In genomic region chr3:195645872-195646271, GRCh38 we compare ENCODE assay signal across 4 cellular contexts.
A peak's percentile ranks its signal among the peaks of the same experiment; 100 is the strongest.
DNase-seq lines count a peak whose midpoint lies in the region; ATAC-seq and TF ChIP-seq lines count a peak whose summit lies in the region.
"Not testable (repeated sequence)": the region's sequence is repeated elsewhere in the genome, so short reads cannot be mapped to it uniquely, and the experiment has no call there.

No MANE protein-coding gene starts in this region.

- peaks cover 0 to 13% (median 0%) of the 10 kb centered on the region in 4 donors for H3K36me3 ChIP-seq in esophagus muscularis mucosa

- not testable (repeated sequence) for H3K4me1 ChIP-seq in esophagus muscularis mucosa

- not testable (repeated sequence) for H3K4me3 ChIP-seq in esophagus muscularis mucosa

- H3K9me3 ChIP-seq in T-helper 17 cell (ENCODE audit: control insufficient read depth, low read length, poor library complexity, severe bottlenecking); esophagus muscularis mucosa: not testable (repeated sequence)

- intact Hi-C loops in activated T-helper 2 cell treated with anti-CD3 and anti-CD28 coated beads, Interferon-gamma antibody, Interleukin-2, Interleukin-4, amounts not matched to agents 10 μg/mL and 5 μg/mL and 100 μg/mL, durations not matched to agents 14 hours and 24 hours and 36 hours (cut with micrococcal nuclease); esophagus muscularis mucosa (cut with DNase I); posterior vena cava (cut with DNase I): not testable (repeated sequence)

- DNase-seq in T-helper 17 cell; activated T-helper 2 cell treated with anti-CD3 and anti-CD28 coated beads, Interferon-gamma antibody, Interleukin-2, Interleukin-4, amounts not matched to agents 10 μg/mL and 5 μg/mL and 100 μg/mL, durations not matched to agents 14 hours and 24 hours and 36 hours (ENCODE audit: low spot score): not testable (repeated sequence)
- DNase-seq in esophagus muscularis mucosa (ENCODE audit: extremely low spot score) (peak; percentile 78), posterior vena cava (ENCODE audit: low spot score) (peak; percentile 58)

- WGBS in esophagus muscularis mucosa, result 86% methylated on average over 8 of the region's 8 CpGs

- TF ChIP-seq POLR2A in esophagus muscularis mucosa (IDR thresholded peaks at IDR 0.05; ENCODE audit: low read depth), result not testable (repeated sequence)

- H3K4me1 Mint-ChIP-seq in T-helper 17 cell; activated T-helper 2 cell treated with anti-CD3 and anti-CD28 coated beads, Interferon-gamma antibody, Interleukin-2, Interleukin-4, amounts not matched to agents 10 μg/mL and 5 μg/mL and 100 μg/mL, durations not matched to agents 14 hours and 24 hours and 36 hours (ENCODE audit: low read depth): not testable (repeated sequence)

- not testable (repeated sequence) for H3K27me3 Mint-ChIP-seq in T-helper 17 cell; activated T-helper 2 cell treated with anti-CD3 and anti-CD28 coated beads, Interferon-gamma antibody, Interleukin-2, Interleukin-4, amounts not matched to agents 10 μg/mL and 5 μg/mL and 100 μg/mL, durations not matched to agents 14 hours and 24 hours and 36 hours (ENCODE audit: low read depth)

- not testable (repeated sequence) for TF ChIP-seq EP300 in esophagus muscularis mucosa (IDR thresholded peaks at IDR 0.05)

- not testable (repeated sequence) for H3K27me3 ChIP-seq in esophagus muscularis mucosa

- H3K9me3 Mint-ChIP-seq in activated T-helper 2 cell treated with anti-CD3 and anti-CD28 coated beads, Interferon-gamma antibody, Interleukin-2, Interleukin-4, amounts not matched to agents 10 μg/mL and 5 μg/mL and 100 μg/mL, durations not matched to agents 14 hours and 24 hours and 36 hours, result not testable (repeated sequence)

- ATAC-seq in T-helper 17 cell, result not testable (repeated sequence)

- TF ChIP-seq CTCF in esophagus muscularis mucosa (IDR thresholded peaks at IDR 0.05), result not testable (repeated sequence)

- peak overlapping the region; percentile 83 for H3K27ac Mint-ChIP-seq in T-helper 17 cell
- peak overlapping the region; percentile 21 for H3K27ac Mint-ChIP-seq in activated T-helper 2 cell treated with anti-CD3 and anti-CD28 coated beads, Interferon-gamma antibody, Interleukin-2, Interleukin-4, amounts not matched to agents 10 μg/mL and 5 μg/mL and 100 μg/mL, durations not matched to agents 14 hours and 24 hours and 36 hours

- H3K27ac ChIP-seq in esophagus muscularis mucosa (replicated peaks in 1 of 4), result not testable (repeated sequence)

- not testable (repeated sequence) for H3K36me3 Mint-ChIP-seq in T-helper 17 cell (ENCODE audit: low read depth)
- H3K36me3 Mint-ChIP-seq in activated T-helper 2 cell treated with anti-CD3 and anti-CD28 coated beads, Interferon-gamma antibody, Interleukin-2, Interleukin-4, amounts not matched to agents 10 μg/mL and 5 μg/mL and 100 μg/mL, durations not matched to agents 14 hours and 24 hours and 36 hours (ENCODE audit: low read depth), result peaks cover 58% of the 10 kb centered on the region

- not testable (repeated sequence) for H3K4me3 Mint-ChIP-seq in T-helper 17 cell; activated T-helper 2 cell treated with anti-CD3 and anti-CD28 coated beads, Interferon-gamma antibody, Interleukin-2, Interleukin-4, amounts not matched to agents 10 μg/mL and 5 μg/mL and 100 μg/mL, durations not matched to agents 14 hours and 24 hours and 36 hours (ENCODE audit: low read depth)
